In the genomic region with DNA sequence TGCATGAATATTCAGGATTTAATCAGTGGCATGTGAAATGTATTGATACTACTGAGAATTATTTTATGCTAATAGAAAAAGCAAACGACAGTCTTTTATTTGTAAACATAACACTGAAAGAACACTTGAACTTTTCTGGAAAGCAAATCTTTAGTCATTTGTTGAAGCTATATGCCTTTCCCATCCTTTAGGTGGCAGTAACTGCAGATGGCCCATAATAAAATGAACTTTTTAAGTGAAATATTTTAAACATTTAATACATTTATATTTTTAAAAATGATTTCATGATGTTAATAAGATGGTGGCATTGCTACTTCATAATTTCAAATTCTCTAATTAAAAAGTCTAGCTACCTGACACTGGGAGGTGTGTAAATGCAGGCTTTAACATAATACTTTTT, we compare ENCODE assay signal across 1 cellular context.
TF ChIP-seq lines count a peak whose summit lies in the region.

No MANE protein-coding gene starts in this region.

TF ChIP-seq in HepG2, 621 proteins besides CTCF, POLR2A, EP300 and RAD21:
- TF ChIP-seq NONO (IDR thresholded peaks at IDR 0.05) (no peak), NONO (CRISPR knock-in tag; conservative IDR thresholded peaks at IDR 0.05) (no peak), ZNF180 (CRISPR knock-in tag; IDR thresholded peaks at IDR 0.05; ENCODE audit: borderline replicate concordance, low read depth) (no peak)
- TF ChIP-seq, protein P1, sequence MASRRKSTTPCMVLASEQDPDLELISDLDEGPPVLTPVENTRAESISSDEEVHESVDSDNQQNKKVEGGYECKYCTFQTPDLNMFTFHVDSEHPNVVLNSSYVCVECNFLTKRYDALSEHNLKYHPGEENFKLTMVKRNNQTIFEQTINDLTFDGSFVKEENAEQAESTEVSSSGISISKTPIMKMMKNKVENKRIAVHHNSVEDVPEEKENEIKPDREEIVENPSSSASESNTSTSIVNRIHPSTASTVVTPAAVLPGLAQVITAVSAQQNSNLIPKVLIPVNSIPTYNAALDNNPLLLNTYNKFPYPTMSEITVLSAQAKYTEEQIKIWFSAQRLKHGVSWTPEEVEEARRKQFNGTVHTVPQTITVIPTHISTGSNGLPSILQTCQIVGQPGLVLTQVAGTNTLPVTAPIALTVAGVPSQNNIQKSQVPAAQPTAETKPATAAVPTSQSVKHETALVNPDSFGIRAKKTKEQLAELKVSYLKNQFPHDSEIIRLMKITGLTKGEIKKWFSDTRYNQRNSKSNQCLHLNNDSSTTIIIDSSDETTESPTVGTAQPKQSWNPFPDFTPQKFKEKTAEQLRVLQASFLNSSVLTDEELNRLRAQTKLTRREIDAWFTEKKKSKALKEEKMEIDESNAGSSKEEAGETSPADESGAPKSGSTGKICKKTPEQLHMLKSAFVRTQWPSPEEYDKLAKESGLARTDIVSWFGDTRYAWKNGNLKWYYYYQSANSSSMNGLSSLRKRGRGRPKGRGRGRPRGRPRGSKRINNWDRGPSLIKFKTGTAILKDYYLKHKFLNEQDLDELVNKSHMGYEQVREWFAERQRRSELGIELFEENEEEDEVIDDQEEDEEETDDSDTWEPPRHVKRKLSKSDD (CRISPR knock-in tag; IDR thresholded peaks at IDR 0.05; ENCODE audit: low read depth) = no peak
